ENCODE assay signal across 1 cellular context in genomic region chr14:94009767-94010166, GRCh38.
TF ChIP-seq lines count a peak whose summit lies in the region.

No MANE protein-coding gene starts in this region.

TF ChIP-seq in SK-N-SH, 30 proteins besides CTCF, POLR2A, EP300 and RAD21 (continued from another document):
- no peak for TF ChIP-seq POLR2AphosphoS5 (IDR thresholded peaks at IDR 0.05; ENCODE audit: low read depth, low read length)
- no peak for TF ChIP-seq MEF2A (IDR thresholded peaks at IDR 0.05; ENCODE audit: borderline replicate concordance, low read depth)
- no peak for TF ChIP-seq IRF3 (IDR thresholded peaks at IDR 0.05; ENCODE audit: low read depth, low read length)
- TF ChIP-seq RFX5 (IDR thresholded peaks at IDR 0.05; ENCODE audit: low read length) = no peak
- peak; percentile 33; the same call in 1 of the 2 replicates for TF ChIP-seq PBX3 (IDR thresholded peaks at IDR 0.05)
- TF ChIP-seq NFIC (IDR thresholded peaks at IDR 0.05; ENCODE audit: borderline replicate concordance) = peak; percentile 69; the same call in 1 of the 2 replicates
- TF ChIP-seq TEAD4 (IDR thresholded peaks at IDR 0.05; ENCODE audit: borderline replicate concordance, insufficient read depth) = no peak
- no peak for TF ChIP-seq TAF1 (IDR thresholded peaks at IDR 0.05; ENCODE audit: borderline replicate concordance, low read depth, low read length)
- TF ChIP-seq FOXM1 (IDR thresholded peaks at IDR 0.05; ENCODE audit: low read depth) = no peak
- no peak for TF ChIP-seq MXI1 (IDR thresholded peaks at IDR 0.05; ENCODE audit: low read depth, low read length)
- TF ChIP-seq USF2 (IDR thresholded peaks at IDR 0.05; ENCODE audit: borderline replicate concordance, low read depth, low read length) = no peak
